In genomic region chrX:13085533-13085932, GRCh38 we compare ENCODE assay signal across 12 cellular contexts. TPM values are rescaled to one million over a fixed set of nuclear protein-coding genes. Genes with fewer than 3 reads are reported as not detected.
A peak's percentile ranks its signal among the peaks of the same experiment; 100 is the strongest.
DNase-seq lines count a peak whose midpoint lies in the region; ATAC-seq and FAIRE-seq lines count a peak whose summit lies in the region.
"Had no signal": no experiment of that assay in that cellular context is flagged by ENCODE, and none has a peak within 500 bp of the region (broad histone marks: within the 10 kb centered on the region; RNA-seq: fewer than 3 reads in every experiment).

No MANE protein-coding gene starts in this region.

- ATAC-seq in activated CD8-positive, alpha-beta memory T cell treated with anti-CD3 and anti-CD28 coated beads, Interleukin-2, amount 10 ng/mL, durations not matched to agents 7 days and 5 days: peak; percentile 24
- ATAC-seq in GM21737 (IDR thresholded peaks at IDR 0.05; ENCODE audit: unreplicated experiment): no peak

- CTCF ChIA-PET in activated CD8-positive, alpha-beta memory T cell treated with anti-CD3 and anti-CD28 coated beads, Interleukin-2, amount 10 ng/mL, durations not matched to agents 7 days and 5 days (lab: Charles Lee): interaction anchor here (0.7 to 14.0 kb wide), 6 partner anchors 8 to 139 kb away, joined by 3 to 167 read pairs (median 18); partner anchors contain the start of gene TMSB4X

- no peaks in the 10 kb centered on the region for H3K27me3 Mint-ChIP-seq in activated CD8-positive, alpha-beta memory T cell treated with anti-CD3 and anti-CD28 coated beads, Interleukin-2, amount 10 ng/mL, durations not matched to agents 7 days and 5 days
- no peaks in the 10 kb centered on the region for H3K27me3 Mint-ChIP-seq in activated naive CD8-positive, alpha-beta T cell treated with anti-CD3 and anti-CD28 coated beads for 36 hours

- peak overlapping the region; percentile 75 for H3K4me3 Mint-ChIP-seq in activated CD8-positive, alpha-beta memory T cell treated with anti-CD3 and anti-CD28 coated beads, Interleukin-2, amount 10 ng/mL, durations not matched to agents 7 days and 5 days
- H3K4me3 Mint-ChIP-seq in activated naive CD8-positive, alpha-beta T cell treated with anti-CD3 and anti-CD28 coated beads for 36 hours: peak overlapping the region; percentile 82

- H3K9me3 Mint-ChIP-seq in activated CD8-positive, alpha-beta memory T cell treated with anti-CD3 and anti-CD28 coated beads, Interleukin-2, amount 10 ng/mL, durations not matched to agents 7 days and 5 days (ENCODE audit: low read depth): no peaks in the 10 kb centered on the region
- H3K9me3 Mint-ChIP-seq in activated naive CD8-positive, alpha-beta T cell treated with anti-CD3 and anti-CD28 coated beads for 36 hours: no peaks in the 10 kb centered on the region

- no peaks in the 10 kb centered on the region for H3K36me3 Mint-ChIP-seq in activated CD8-positive, alpha-beta memory T cell treated with anti-CD3 and anti-CD28 coated beads, Interleukin-2, amount 10 ng/mL, durations not matched to agents 7 days and 5 days
- peaks cover 5% of the 10 kb centered on the region for H3K36me3 Mint-ChIP-seq in activated naive CD8-positive, alpha-beta T cell treated with anti-CD3 and anti-CD28 coated beads for 36 hours

- H3K4me1 Mint-ChIP-seq in activated CD8-positive, alpha-beta memory T cell treated with anti-CD3 and anti-CD28 coated beads, Interleukin-2, amount 10 ng/mL, durations not matched to agents 7 days and 5 days: peaks cover 80% of the 10 kb centered on the region
- H3K4me1 Mint-ChIP-seq in activated naive CD8-positive, alpha-beta T cell treated with anti-CD3 and anti-CD28 coated beads for 36 hours: peaks cover 67% of the 10 kb centered on the region

- FAIRE-seq in HTR-8/SVneo (lab: Jason Lieb, UNC): no peak
- FAIRE-seq: A204.1, G401.6 had no signal

- DNase-seq in activated CD8-positive, alpha-beta memory T cell treated with anti-CD3 and anti-CD28 coated beads, Interleukin-2, amount 10 ng/mL, durations not matched to agents 7 days and 5 days: peak; percentile 79
- DNase-seq in activated CD8-positive, alpha-beta memory T cell treated with anti-CD3 and anti-CD28 coated beads for 24 hours: no peak
- peak; percentile 22 for DNase-seq in T follicular helper cell (ENCODE audit: low read depth)
- peak; percentile 52 for DNase-seq in activated naive CD8-positive, alpha-beta T cell treated with anti-CD3 and anti-CD28 coated beads for 36 hours
- peak; percentile 19 for DNase-seq in stimulated activated naive CD4-positive, alpha-beta T cell treated with Interleukin-2 at 50 U/mL for 16 hours (lab: John Stamatoyannopoulos, UW)
- DNase-seq in HTR-8/SVneo (ENCODE audit: insufficient read length, low spot score): no peak
- DNase-seq in inferior parietal cortex (ENCODE audit: extremely low spot score): no peak
- DNase-seq: NCI-H2029 treated with DMSO at 0.1 percent for 48 hours had no signal

- H3K27ac Mint-ChIP-seq in activated CD8-positive, alpha-beta memory T cell treated with anti-CD3 and anti-CD28 coated beads, Interleukin-2, amount 10 ng/mL, durations not matched to agents 7 days and 5 days: peak overlapping the region; percentile 96
- peak overlapping the region; percentile 100 for H3K27ac Mint-ChIP-seq in activated naive CD8-positive, alpha-beta T cell treated with anti-CD3 and anti-CD28 coated beads for 36 hours

RNA-seq across cellular contexts. Expression of gene FAM9C, which starts 41.1 kb away (rescaled TPM):
- total RNA-seq in activated CD8-positive, alpha-beta memory T cell treated with anti-CD3 and anti-CD28 coated beads, Interleukin-2, amount 10 ng/mL, durations not matched to agents 7 days and 5 days: not detected
- not detected for total RNA-seq in activated naive CD8-positive, alpha-beta T cell treated with anti-CD3 and anti-CD28 coated beads for 36 hours
- total RNA-seq: renal cortical epithelial cell had no signal

Comparison
In these comparisons a context has a peak if more than half of its experiments do, and no peak if none do; other contexts are left out.
1. DNase-seq: peak in activated CD8-positive, alpha-beta memory T cell treated with anti-CD3 and anti-CD28 coated beads, Interleukin-2, amount 10 ng/mL, durations not matched to agents 7 days and 5 days (single experiment), T follicular helper cell (single experiment), activated naive CD8-positive, alpha-beta T cell treated with anti-CD3 and anti-CD28 coated beads for 36 hours (single experiment) and stimulated activated naive CD4-positive, alpha-beta T cell treated with Interleukin-2 at 50 U/mL for 16 hours (single experiment); none in activated CD8-positive, alpha-beta memory T cell treated with anti-CD3 and anti-CD28 coated beads for 24 hours (single experiment), HTR-8/SVneo (single experiment) and inferior parietal cortex (single experiment).